14 cellular contexts compared by ENCODE assay signal in genomic region chr11:130269544-130269943, GRCh38. TPM values are rescaled to one million over a fixed set of nuclear protein-coding genes. Genes with fewer than 3 reads are reported as not detected.
DNase-seq lines count a peak whose midpoint lies in the region; ATAC-seq, FAIRE-seq and TF ChIP-seq lines count a peak whose summit lies in the region.
"Had no signal": no experiment of that assay in that cellular context is flagged by ENCODE, and none has a peak within 500 bp of the region (broad histone marks: within the 10 kb centered on the region; RNA-seq: fewer than 3 reads in every experiment).

No MANE protein-coding gene starts in this region.

- peaks cover 5% of the 10 kb centered on the region for H3K4me1 Mint-ChIP-seq in T-helper 17 cell

- peak; percentile 64 for ATAC-seq in GM19455 (IDR thresholded peaks at IDR 0.05; ENCODE audit: unreplicated experiment)
- ATAC-seq in HG02938 (IDR thresholded peaks at IDR 0.05; ENCODE audit: unreplicated experiment), result peak; percentile 92
- ATAC-seq in T-helper 17 cell, result no peak

- no peaks in the 10 kb centered on the region for H3K9me2 ChIP-seq in Karpas-422 (replicated peaks; ENCODE audit: insufficient read depth, low read length)
- H3K9me2 ChIP-seq: SK-N-SH had no signal

- no peak overlapping the region for H2AFZ ChIP-seq in Karpas-422 (ENCODE audit: low read length)

- no peak overlapping the region for H3K4me3 ChIP-seq in GM06990 (replicated peaks; ENCODE audit: low read depth, low read length)
- H3K4me3 ChIP-seq in Karpas-422 (ENCODE audit: low read length), result 0 out of 2 replicates have a peak overlapping the region, but pooled peaks have one; percentile 15
- no peak overlapping the region for H3K4me3 ChIP-seq in small intestine (ENCODE audit: low read depth in 1 of 2, low read length in 2 of 2)
- no peak overlapping the region for H3K4me3 ChIP-seq in sigmoid colon

- intact Hi-C loops in sigmoid colon (cut with DNase I), result no loop called here

- TF ChIP-seq POLR2A in sigmoid colon (IDR thresholded peaks at IDR 0.05), result no peak

- WGBS in small intestine, 3 donors, result 58 to 72% (median 71%) methylated on average over 1 of the region's 1 CpG
- 56 to 81% methylated on average over 1 of the region's 1 CpG for WGBS in sigmoid colon, 2 donors

- TF ChIP-seq CTCF in GM06990 (IDR thresholded peaks at IDR 0.05; ENCODE audit: insufficient read depth, low read length, poor library complexity, severe bottlenecking) (no peak), sigmoid colon (IDR thresholded peaks at IDR 0.05) (no peak)

- H3K27me3 Mint-ChIP-seq in T-helper 17 cell, result no peaks in the 10 kb centered on the region

- DNase-seq in GM06990 (ENCODE audit: extremely low read depth, insufficient read length) (peak; percentile 30), Karpas-422 (peak; percentile 63), small intestine (no peak), anterior cingulate cortex (lab: John Stamatoyannopoulos, UW) (no peak), sigmoid colon (no peak), T-helper 17 cell (no peak)
- DNase-seq: erythroblast, GDM1, NCI-H187, SK-N-SH, substantia nigra had no signal

- no peaks in the 10 kb centered on the region for H4K20me1 ChIP-seq in Karpas-422 (ENCODE audit: insufficient read depth, low read depth, low read length)

- H3K9ac ChIP-seq in Karpas-422 (ENCODE audit: low read length), result peak overlapping the region; percentile 24
- H3K9ac ChIP-seq: SK-N-SH had no signal

- H3K27me3 ChIP-seq in GM06990 (replicated peaks; ENCODE audit: control insufficient read depth, insufficient read depth, low read length), result no peaks in the 10 kb centered on the region
- H3K27me3 ChIP-seq in Karpas-422 (ENCODE audit: low read length), result no peaks in the 10 kb centered on the region
- H3K27me3 ChIP-seq in small intestine (ENCODE audit: control insufficient read depth in 2 of 2, insufficient read depth in 2 of 2, low read length in 2 of 2), result no peaks in the 10 kb centered on the region
- H3K27me3 ChIP-seq in sigmoid colon, result no peaks in the 10 kb centered on the region

- peaks cover 73% of the 10 kb centered on the region for H3K79me2 ChIP-seq in Karpas-422 (ENCODE audit: low read length)

- H3K27ac Mint-ChIP-seq in T-helper 17 cell, result no peak overlapping the region

- H3K9me3 ChIP-seq in Karpas-422 (ENCODE audit: low read length), result no peaks in the 10 kb centered on the region
- no peaks in the 10 kb centered on the region for H3K9me3 ChIP-seq in small intestine (ENCODE audit: control insufficient read depth, low read depth)
- no peaks in the 10 kb centered on the region for H3K9me3 ChIP-seq in sigmoid colon
- H3K9me3 ChIP-seq in T-helper 17 cell (ENCODE audit: control insufficient read depth, low read length, poor library complexity, severe bottlenecking), result no peaks in the 10 kb centered on the region
- H3K9me3 ChIP-seq: SK-N-SH had no signal

- H3K36me3 ChIP-seq in GM06990 (ENCODE audit: control insufficient read depth, insufficient read depth, low read length), result no peaks in the 10 kb centered on the region; the same call in 1 of the 2 replicates
- H3K36me3 ChIP-seq in Karpas-422 (ENCODE audit: insufficient read depth, low read length), result no peaks in the 10 kb centered on the region
- peaks cover 0 to 1% of the 10 kb centered on the region in 2 donors for H3K36me3 ChIP-seq in small intestine (ENCODE audit: control insufficient read depth in 2 of 2, insufficient read depth in 2 of 2, low read length in 2 of 2)
- H3K36me3 ChIP-seq in sigmoid colon, result peaks cover 0 to 13% (median 2%) of the 10 kb centered on the region in 4 donors

- TF ChIP-seq EP300 in sigmoid colon (IDR thresholded peaks at IDR 0.05), result no peak

- peak overlapping the region; percentile 88 for H3K27ac ChIP-seq in Karpas-422 (ENCODE audit: low read length)
- no peak overlapping the region for H3K27ac ChIP-seq in small intestine (ENCODE audit: low read depth in 1 of 2, low read length in 1 of 2)
- H3K27ac ChIP-seq in sigmoid colon, result no peak overlapping the region
- H3K27ac ChIP-seq: HL-60 had no signal

- H3K36me3 Mint-ChIP-seq in T-helper 17 cell (ENCODE audit: low read depth), result peaks cover 6% of the 10 kb centered on the region

- H3K4me2 ChIP-seq in Karpas-422 (ENCODE audit: low read depth, low read length, poor library complexity, severe bottlenecking), result peak overlapping the region; percentile 65
- H3K4me2 ChIP-seq: SK-N-SH had no signal

- no peak overlapping the region for H3K4me3 Mint-ChIP-seq in T-helper 17 cell

- H3K4me1 ChIP-seq in Karpas-422 (ENCODE audit: low read length), result peaks cover 38% of the 10 kb centered on the region
- no peaks in the 10 kb centered on the region for H3K4me1 ChIP-seq in small intestine (ENCODE audit: control insufficient read depth in 2 of 2, insufficient read depth in 1 of 2, low read depth in 1 of 2, low read length in 1 of 2)
- peaks cover 0 to 3% (median 0%) of the 10 kb centered on the region in 4 donors for H3K4me1 ChIP-seq in sigmoid colon

- no peak for FAIRE-seq in small intestine (lab: Jason Lieb, UNC)

RNA-seq across cellular contexts. Expression of gene ZBTB44, which starts 45.2 kb away (rescaled TPM):
- total RNA-seq in Karpas-422 (2014; rRNA removed; shearing (Covaris generic); ENCODE audit: low replicate concordance), result 36.7 and 62.8 TPM in 2 replicates
- polyA plus RNA-seq in small intestine (10 to 100 TPM in 1 of 3 donors, 1 to 10 TPM in 2; 7.6 to 10.8 (median 9.4) TPM), sigmoid colon (10 to 100 TPM in 2 of 3 donors, 1 to 10 TPM in 1; 9.2 to 12.1 (median 10.8) TPM)
- total RNA-seq in sigmoid colon (100 to 1,000 TPM in 2 of 4 donors, 10 to 100 TPM in 2; 73.0 to 162 (median 117) TPM), T-helper 17 cell (10 to 100 TPM; 47.7 to 48.1 TPM)

Comparison
In these comparisons a context has a peak if more than half of its experiments do, and no peak if none do; other contexts are left out.
1. DNase-seq: peak in GM06990 (single experiment) and Karpas-422 (single experiment); none in small intestine (single experiment), anterior cingulate cortex (0 of 58), sigmoid colon (single experiment) and T-helper 17 cell (0 of 3).